24 cellular contexts compared by ENCODE assay signal in the genomic region with DNA sequence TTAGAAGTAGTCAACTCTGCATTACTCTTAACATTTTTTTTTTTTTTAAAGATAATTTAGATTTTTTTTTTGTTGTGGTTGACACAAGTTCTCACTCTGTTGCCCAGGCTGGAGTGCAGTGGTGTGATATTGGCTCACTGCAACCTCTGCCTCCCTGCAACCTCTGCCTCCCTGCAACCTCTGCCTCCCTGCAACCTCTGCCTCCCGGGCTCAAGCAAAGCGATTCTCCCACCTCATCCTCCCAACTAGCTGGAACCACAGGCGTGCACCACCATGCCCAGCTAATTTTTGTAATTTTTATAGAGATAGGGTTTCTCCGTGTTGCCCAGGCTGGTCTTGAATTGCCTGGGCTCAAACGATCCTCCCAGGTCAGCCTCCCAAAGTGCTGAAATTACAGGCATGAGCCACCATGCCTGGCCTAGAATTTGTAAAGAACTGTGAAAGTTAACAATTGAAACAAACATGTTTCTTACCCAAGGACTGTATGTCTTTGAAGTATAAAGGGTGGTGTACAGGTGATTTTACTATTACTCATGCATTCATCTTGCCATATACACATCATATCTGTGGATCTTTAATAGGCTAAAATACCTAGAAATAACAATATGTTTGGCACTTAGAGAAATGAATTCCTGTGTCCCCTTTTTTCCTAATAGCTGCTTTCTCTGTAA.
DNase-seq lines count a peak whose midpoint lies in the region; ATAC-seq and TF ChIP-seq lines count a peak whose summit lies in the region.
"Had no signal": no experiment of that assay in that cellular context is flagged by ENCODE, and none has a peak within 500 bp of the region (broad histone marks: within the 10 kb centered on the region; RNA-seq: fewer than 3 reads in every experiment).

No MANE protein-coding gene starts in this region.

- H3K36me3 Mint-ChIP-seq in GM23338 (ENCODE audit: low read depth) (peaks cover 16% of the 10 kb centered on the region; the same call in 2 of the 3 replicates), neural progenitor cell (peaks cover 39% of the 10 kb centered on the region)
- no peaks in the 10 kb centered on the region for H3K36me3 Mint-ChIP-seq in activated T-cell treated with anti-CD3 and anti-CD28 coated beads, Interleukin-2, amount 50 U/mL, for 24 hours (ENCODE audit: low read depth)
- H3K36me3 Mint-ChIP-seq: activated naive CD8-positive, alpha-beta T cell had no signal

- DNase-seq in GM23338 (ENCODE audit: low spot score): no peak
- DNase-seq in ascending aorta (ENCODE audit: low spot score in 2 of 2): no peak
- DNase-seq in neural progenitor cell (ENCODE audit: low spot score): no peak
- no peak for DNase-seq in NCI-H446 treated with DMSO at 0.1 percent for 48 hours (lab: John Stamatoyannopoulos, UW)
- DNase-seq in activated T-cell treated with anti-CD3 and anti-CD28 coated beads, Interleukin-2, amount 50 U/mL, for 24 hours: no peak
- no peak for DNase-seq in EL
- DNase-seq: activated CD4-positive, alpha-beta T cell treated with anti-CD3 and anti-CD28 coated beads for 1 hour; activated CD8-positive, alpha-beta T cell treated with anti-CD3 and anti-CD28 coated beads for 36 hours; aorta; Caco-2; left lung; NCI-H524 treated with DMSO at 0.1 percent for 48 hours; nucleus accumbens; spleen; stimulated activated CD4-positive, alpha-beta T cell treated with anti-CD3 and anti-CD28 coated beads, Interleukin-4, amount 100 ng/mL, for 1 hour; substantia nigra; upper lobe of right lung had no signal

- H3K36me3 ChIP-seq in GM23338 (ENCODE audit: insufficient read depth) (peaks cover 6% of the 10 kb centered on the region; the same call in 1 of the 2 replicates), Loucy (ENCODE audit: insufficient read depth, low read length) (no peaks in the 10 kb centered on the region; the same call in 1 of the 2 replicates), ascending aorta (peaks cover 7 to 9% of the 10 kb centered on the region in 2 donors), neural progenitor cell (peaks cover 9% of the 10 kb centered on the region)

- intact Hi-C loops in ascending aorta (cut with DNase I): loop anchor here (5.0 kb wide), 1 partner anchor 39 kb away; no protein-coding TSS in a partner anchor

- H3K79me2 ChIP-seq in GM23338 (replicated peaks; ENCODE audit: insufficient read depth): no peaks in the 10 kb centered on the region
- no peaks in the 10 kb centered on the region for H3K79me2 ChIP-seq in Loucy (ENCODE audit: insufficient read depth, low read length)
- H3K79me2 ChIP-seq in neural progenitor cell (ENCODE audit: low read depth): no peaks in the 10 kb centered on the region

- no peak for TF ChIP-seq CTCF in GM23338 (conservative IDR thresholded peaks at IDR 0.05; ENCODE audit: low read depth in 2 of 2)
- TF ChIP-seq CTCF in Loucy (conservative IDR thresholded peaks at IDR 0.05; ENCODE audit: low read length): no peak
- no peak for TF ChIP-seq CTCF in ascending aorta (IDR thresholded peaks at IDR 0.05)
- no peak for TF ChIP-seq CTCF in neural progenitor cell (IDR thresholded peaks at IDR 0.05)

- H3K9me3 ChIP-seq in Loucy (ENCODE audit: insufficient read depth, low read depth, low read length) (no peaks in the 10 kb centered on the region), ascending aorta (no peaks in the 10 kb centered on the region), neural progenitor cell (ENCODE audit: low read depth) (no peaks in the 10 kb centered on the region)
- H3K9me3 ChIP-seq: BLaER1 treated with 17β-estradiol and CSF1 and Interleukin-3, amounts not matched to agents 10 nM and 100 nM; Caco-2; left lung; SJSA1; spleen; upper lobe of right lung had no signal

- H3K4me3 ChIP-seq in GM23338: no peak overlapping the region
- no peak overlapping the region for H3K4me3 ChIP-seq in Loucy (ENCODE audit: low read length, poor library complexity, severe bottlenecking)
- H3K4me3 ChIP-seq in ascending aorta: no peak overlapping the region
- H3K4me3 ChIP-seq in neural progenitor cell: no peak overlapping the region
- H3K4me3 ChIP-seq: BLaER1 treated with 17β-estradiol and CSF1 and Interleukin-3, amounts not matched to agents 10 nM and 100 nM; left lung; SJSA1; spleen; upper lobe of right lung had no signal

- H3K27ac Mint-ChIP-seq in GM23338 (no peak overlapping the region), neural progenitor cell (no peak overlapping the region)
- no peak overlapping the region for H3K27ac Mint-ChIP-seq in activated T-cell treated with anti-CD3 and anti-CD28 coated beads, Interleukin-2, amount 50 U/mL, for 24 hours
- H3K27ac Mint-ChIP-seq: activated CD8-positive, alpha-beta T cell treated with anti-CD3 and anti-CD28 coated beads for 36 hours; activated naive CD8-positive, alpha-beta T cell; T-helper 1 cell treated with Interleukin-12 subunit alpha and Interleukin-12 subunit beta and Interleukin-4 antibody, amounts not matched to agents 30 μg/mL and 1 μg/mL, for 36 hours had no signal

- H3K4me1 ChIP-seq in GM23338 (ENCODE audit: insufficient read depth): peaks cover 10% of the 10 kb centered on the region
- H3K4me1 ChIP-seq in Loucy (ENCODE audit: insufficient read depth, low read length, poor library complexity, severe bottlenecking): peaks cover 15% of the 10 kb centered on the region
- peaks cover 0 to 12% of the 10 kb centered on the region in 2 donors for H3K4me1 ChIP-seq in ascending aorta
- H3K4me1 ChIP-seq in neural progenitor cell: peaks cover 36% of the 10 kb centered on the region
- H3K4me1 ChIP-seq: SJSA1 had no signal

- H3F3A ChIP-seq in GM23338 (replicated peaks; ENCODE audit: low read depth): no peaks in the 10 kb centered on the region
- H3F3A ChIP-seq in Loucy (ENCODE audit: low read depth): 0 out of 2 replicates have a peak, but pooled peaks cover 2% of the 10 kb centered on the region
- peaks cover 55% of the 10 kb centered on the region for H3F3A ChIP-seq in neural progenitor cell (ENCODE audit: low read depth)

- H3K9ac ChIP-seq in Loucy (ENCODE audit: low read depth, low read length, poor library complexity, severe bottlenecking) (peak overlapping the region; percentile 29), neural progenitor cell (no peak overlapping the region)

- ATAC-seq in GM23338: no peak
- ATAC-seq in HG02610 (IDR thresholded peaks at IDR 0.05; ENCODE audit: unreplicated experiment): no peak
- ATAC-seq: activated CD8-positive, alpha-beta T cell treated with anti-CD3 and anti-CD28 coated beads for 36 hours had no signal

- H3K27me3 ChIP-seq in GM23338 (ENCODE audit: insufficient read depth) (no peaks in the 10 kb centered on the region), Loucy (ENCODE audit: insufficient read depth, low read length, poor library complexity, severe bottlenecking) (no peaks in the 10 kb centered on the region), ascending aorta (no peaks in the 10 kb centered on the region), neural progenitor cell (no peaks in the 10 kb centered on the region)
- H3K27me3 ChIP-seq: BLaER1 treated with 17β-estradiol and CSF1 and Interleukin-3, amounts not matched to agents 10 nM and 100 nM; left lung; SJSA1; spleen; upper lobe of right lung had no signal

- H3K4me1 Mint-ChIP-seq in GM23338 (peaks cover 13% of the 10 kb centered on the region; the same call in 2 of the 3 replicates), neural progenitor cell (peaks cover 20% of the 10 kb centered on the region)
- no peaks in the 10 kb centered on the region for H3K4me1 Mint-ChIP-seq in activated T-cell treated with anti-CD3 and anti-CD28 coated beads, Interleukin-2, amount 50 U/mL, for 24 hours (ENCODE audit: low read depth)
- H3K4me1 Mint-ChIP-seq: central memory CD8-positive, alpha-beta T cell had no signal

- H3K27ac ChIP-seq in GM23338 (ENCODE audit: low read depth) (0 out of 2 replicates have a peak overlapping the region, but pooled peaks have one; percentile 12), ascending aorta (peak overlapping the region; percentile 52 to 58), neural progenitor cell (peak overlapping the region; percentile 60)
- H3K27ac ChIP-seq: SJSA1, upper lobe of right lung had no signal

- no peaks in the 10 kb centered on the region for H3K9me3 Mint-ChIP-seq in GM23338
- no peaks in the 10 kb centered on the region for H3K9me3 Mint-ChIP-seq in neural progenitor cell
- no peaks in the 10 kb centered on the region for H3K9me3 Mint-ChIP-seq in activated T-cell treated with anti-CD3 and anti-CD28 coated beads, Interleukin-2, amount 50 U/mL, for 24 hours
- H3K9me3 Mint-ChIP-seq: activated CD8-positive, alpha-beta T cell treated with anti-CD3 and anti-CD28 coated beads for 36 hours; central memory CD8-positive, alpha-beta T cell; T-helper 1 cell treated with Interleukin-12 subunit alpha and Interleukin-12 subunit beta and Interleukin-4 antibody, amounts not matched to agents 30 μg/mL and 1 μg/mL, for 36 hours had no signal

- H3K9me2 ChIP-seq in GM23338 (ENCODE audit: insufficient read depth): no peaks in the 10 kb centered on the region
- no peaks in the 10 kb centered on the region for H3K9me2 ChIP-seq in Loucy (replicated peaks; ENCODE audit: low read depth, low read length)

- no peak overlapping the region for H3K4me2 ChIP-seq in GM23338
- H3K4me2 ChIP-seq in Loucy (ENCODE audit: low read depth, low read length, poor library complexity, severe bottlenecking): peak overlapping the region; percentile 64
- H3K4me2 ChIP-seq in neural progenitor cell: no peak overlapping the region

- peaks cover 6% of the 10 kb centered on the region for H3K27me3 Mint-ChIP-seq in GM23338 (ENCODE audit: insufficient read depth, low read depth, poor library complexity)
- H3K27me3 Mint-ChIP-seq in neural progenitor cell (ENCODE audit: insufficient read depth, low read depth): no peaks in the 10 kb centered on the region
- no peaks in the 10 kb centered on the region for H3K27me3 Mint-ChIP-seq in activated T-cell treated with anti-CD3 and anti-CD28 coated beads, Interleukin-2, amount 50 U/mL, for 24 hours
- H3K27me3 Mint-ChIP-seq: activated CD8-positive, alpha-beta T cell treated with anti-CD3 and anti-CD28 coated beads for 36 hours; activated naive CD8-positive, alpha-beta T cell; central memory CD8-positive, alpha-beta T cell had no signal

- H4K20me1 ChIP-seq in GM23338 (replicated peaks; ENCODE audit: insufficient read depth) (0 out of 2 replicates have a peak, but pooled peaks cover 4% of the 10 kb centered on the region), Loucy (ENCODE audit: insufficient read depth, low read length, poor library complexity, severe bottlenecking) (no peaks in the 10 kb centered on the region), neural progenitor cell (ENCODE audit: low read depth) (peaks cover 27% of the 10 kb centered on the region)
- H4K20me1 ChIP-seq: BLaER1 treated with 17β-estradiol and CSF1 and Interleukin-3, amounts not matched to agents 10 nM and 100 nM had no signal

- H2AFZ ChIP-seq in GM23338 (no peak overlapping the region), Loucy (ENCODE audit: low read length) (no peak overlapping the region), neural progenitor cell (replicated peaks) (no peak overlapping the region)

- H3K4me3 Mint-ChIP-seq in GM23338 (no peak overlapping the region), neural progenitor cell (no peak overlapping the region)
- no peak overlapping the region for H3K4me3 Mint-ChIP-seq in activated T-cell treated with anti-CD3 and anti-CD28 coated beads, Interleukin-2, amount 50 U/mL, for 24 hours
- H3K4me3 Mint-ChIP-seq: activated CD8-positive, alpha-beta T cell treated with anti-CD3 and anti-CD28 coated beads for 36 hours; activated naive CD8-positive, alpha-beta T cell; central memory CD8-positive, alpha-beta T cell; T-helper 1 cell treated with Interleukin-12 subunit alpha and Interleukin-12 subunit beta and Interleukin-4 antibody, amounts not matched to agents 30 μg/mL and 1 μg/mL, for 36 hours had no signal
